Comparison of ENCODE assay signal across 9 cellular contexts in the genomic region with DNA sequence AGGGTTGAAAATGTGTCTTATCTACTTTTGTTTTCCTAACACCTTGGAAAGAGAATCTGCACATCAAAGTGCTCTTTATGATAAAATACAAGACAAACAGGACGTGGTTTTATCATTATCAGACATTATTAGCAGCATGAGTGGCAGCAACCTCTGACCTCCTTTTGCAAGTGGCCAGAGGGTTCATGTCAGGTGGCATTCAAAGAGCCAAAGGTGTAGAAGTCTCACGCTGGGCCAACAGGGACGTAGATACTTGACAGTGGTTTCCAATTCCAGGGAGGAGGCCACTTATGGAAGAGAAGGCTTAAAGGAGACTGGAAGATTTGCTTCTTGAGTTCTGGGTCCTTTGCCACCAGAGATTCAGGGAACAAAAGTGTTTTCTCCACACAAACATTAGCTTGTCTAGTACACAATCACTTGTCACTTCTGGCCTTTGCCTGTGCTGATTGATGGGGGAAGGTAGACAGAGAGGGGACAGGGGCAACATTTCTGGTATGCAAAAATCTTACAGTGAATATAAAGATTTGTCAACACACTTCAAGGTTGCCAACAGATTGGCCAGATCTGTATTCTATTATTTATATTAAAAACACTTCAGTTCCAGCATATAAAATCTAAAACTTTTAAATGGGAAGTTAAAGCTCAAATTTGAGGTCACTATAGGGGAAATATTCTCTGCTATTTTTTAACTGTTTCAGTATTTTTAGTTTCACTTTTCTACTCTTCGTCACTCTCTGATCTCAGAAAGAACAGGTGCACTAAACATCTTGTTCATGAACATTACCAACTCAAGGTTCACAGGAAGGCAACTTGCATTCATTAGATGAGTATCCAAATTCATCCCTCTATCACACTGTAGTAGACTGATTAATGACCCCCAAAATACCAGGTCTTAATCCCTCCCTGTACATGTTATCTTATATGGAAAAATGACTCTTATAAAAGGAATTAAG. TPM values are rescaled to one million over a fixed set of nuclear protein-coding genes. Genes with fewer than 3 reads are reported as not detected.
DNase-seq lines count a peak whose midpoint lies in the region; ATAC-seq and TF ChIP-seq lines count a peak whose summit lies in the region.
"Had no signal": no experiment of that assay in that cellular context is flagged by ENCODE, and none has a peak within 500 bp of the region (broad histone marks: within the 10 kb centered on the region; RNA-seq: fewer than 3 reads in every experiment).

No MANE protein-coding gene starts in this region.

- no peaks in the 10 kb centered on the region for H3K27me3 Mint-ChIP-seq in activated naive CD8-positive, alpha-beta T cell

- peaks cover 2% of the 10 kb centered on the region for H3K9me3 Mint-ChIP-seq in activated naive CD8-positive, alpha-beta T cell (ENCODE audit: low read depth)

- TF ChIP-seq CTCF in GM13976 (IDR thresholded peaks at IDR 0.05; ENCODE audit: borderline replicate concordance, control extremely low read depth, extremely low read depth, insufficient read depth, missing control alignments) (no peak), GM20000 (IDR thresholded peaks at IDR 0.05; ENCODE audit: extremely low read depth, missing control alignments) (no peak)

- ATAC-seq in HG03342 (IDR thresholded peaks at IDR 0.05; ENCODE audit: unreplicated experiment) = peak; percentile 62

- H3K36me3 Mint-ChIP-seq in activated naive CD8-positive, alpha-beta T cell = peaks cover 10% of the 10 kb centered on the region

- H3K27ac Mint-ChIP-seq in activated naive CD8-positive, alpha-beta T cell = peak overlapping the region; percentile 73

- H3K4me3 Mint-ChIP-seq in activated naive CD8-positive, alpha-beta T cell = peak overlapping the region; percentile 15

- in situ Hi-C loops in GM13976 (cut with MboI; ENCODE audit: low sequenced_read_pairs, unreplicated experiment) = no loop called here

- DNase-seq in GM13976 (ENCODE audit: low spot score) (peak; percentile 16), GM20000 (ENCODE audit: low spot score) (peak; percentile 17), activated gamma-delta T cell (lab: John Stamatoyannopoulos, UW) (no peak), epidermal melanocyte (ENCODE audit: insufficient read length, low spot score) (no peak), dermis blood vessel endothelial cell (no peak), SW480 (ENCODE audit: low spot score) (no peak)
- DNase-seq: stimulated activated CD4-positive, alpha-beta T cell treated with anti-CD3 and anti-CD28 coated beads, Interleukin-15, amount 100 ng/mL, for 24 hours had no signal

- H3K4me1 Mint-ChIP-seq in activated naive CD8-positive, alpha-beta T cell (ENCODE audit: low read depth) = peaks cover 26% of the 10 kb centered on the region

RNA-seq across cellular contexts. Expression of gene FBXO30, which starts 52.1 kb away (rescaled TPM):
- 14.8 and 18.5 TPM in 2 replicates for total RNA-seq in dermis blood vessel endothelial cell

Comparison
In these comparisons a context has a peak if more than half of its experiments do, and no peak if none do; other contexts are left out.
1. DNase-seq: peak in GM13976 (single experiment) and GM20000 (single experiment); none in activated gamma-delta T cell (single experiment), epidermal melanocyte (single experiment), dermis blood vessel endothelial cell (single experiment) and SW480 (single experiment).